ENCODE assay signal across 29 cellular contexts in the genomic region with DNA sequence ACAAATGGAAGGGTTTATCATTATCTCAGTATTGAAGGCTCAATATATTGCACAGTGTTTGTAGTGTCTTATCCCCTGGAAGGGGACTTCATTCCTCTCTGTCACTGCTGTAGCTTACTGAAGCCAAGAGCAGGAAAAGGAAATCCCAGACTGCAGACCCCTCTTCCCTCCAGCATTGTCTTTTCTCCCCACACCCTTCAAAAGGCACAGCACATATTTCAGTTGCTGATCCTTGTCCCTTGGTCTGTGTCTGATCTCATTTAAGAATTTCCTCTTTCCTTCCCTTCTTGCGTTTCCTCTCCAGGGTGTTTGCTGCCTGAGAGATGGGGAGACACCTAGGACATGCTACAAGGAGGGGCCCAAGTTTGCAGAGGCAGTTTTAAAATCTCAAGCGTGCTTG. TPM values are rescaled to one million over a fixed set of nuclear protein-coding genes. Genes with fewer than 3 reads are reported as not detected.
DNase-seq lines count a peak whose midpoint lies in the region; ATAC-seq and TF ChIP-seq lines count a peak whose summit lies in the region.
"Had no signal": no experiment of that assay in that cellular context is flagged by ENCODE, and none has a peak within 500 bp of the region (broad histone marks: within the 10 kb centered on the region; RNA-seq: fewer than 3 reads in every experiment).

No MANE protein-coding gene starts in this region.

- H3K23me2 ChIP-seq in H9 (ENCODE audit: insufficient read length, low read depth, low read length, poor library complexity, severe bottlenecking): no peaks in the 10 kb centered on the region

- no peaks in the 10 kb centered on the region for H3K27me3 Mint-ChIP-seq in activated CD8-positive, alpha-beta memory T cell treated with anti-CD3 and anti-CD28 coated beads, Interleukin-2, amount 10 ng/mL, durations not matched to agents 7 days and 5 days
- H3K27me3 Mint-ChIP-seq in H9 (ENCODE audit: low read depth): no peaks in the 10 kb centered on the region
- no peaks in the 10 kb centered on the region for H3K27me3 Mint-ChIP-seq in naive thymus-derived CD4-positive, alpha-beta T cell
- H3K27me3 Mint-ChIP-seq: activated T-cell treated with anti-CD3 and anti-CD28 coated beads, Interleukin-2, amount 50 U/mL, for 24 hours; CD4-positive, alpha-beta memory T cell had no signal

- WGBS in H9 (ENCODE audit: extremely low coverage, insufficient read length, low lambda C conversion rate): no CpG with 5 or more reads among the region's 2 CpGs

- CTCF ChIA-PET in activated CD8-positive, alpha-beta memory T cell treated with anti-CD3 and anti-CD28 coated beads, Interleukin-2, amount 10 ng/mL, durations not matched to agents 7 days and 5 days (lab: Charles Lee): interaction anchor here (0.8 to 1.7 kb wide), 3 partner anchors 17 to 39 kb away, joined by 3 to 5 read pairs (median 4); a partner anchor contains a TSS
- CTCF ChIA-PET in naive thymus-derived CD4-positive, alpha-beta T cell (lab: Charles Lee): no interaction called here

- no peaks in the 10 kb centered on the region for H4K20me1 ChIP-seq in H9 (ENCODE audit: control insufficient read depth, insufficient read depth, insufficient read length)

- no peaks in the 10 kb centered on the region for H3K27me3 ChIP-seq in H9 (ENCODE audit: insufficient read depth, low read length)
- no peaks in the 10 kb centered on the region for H3K27me3 ChIP-seq in naive thymus-derived CD4-positive, alpha-beta T cell (ENCODE audit: control insufficient read depth in 2 of 2, insufficient read depth in 2 of 2, low read length in 2 of 2)
- H3K27me3 ChIP-seq: Peyer's patch, sigmoid colon, SJCRH30, vagina had no signal

- H3K4me2 ChIP-seq in H9 (ENCODE audit: insufficient read depth, insufficient read length, low read length): no peak overlapping the region

- peak overlapping the region; percentile 45 for H3K9ac ChIP-seq in H9 (ENCODE audit: extremely low read depth, insufficient read length, low read length)

- no peak overlapping the region for H3K23ac ChIP-seq in H9 (ENCODE audit: insufficient read length, low read depth, low read length)

- DNase-seq in activated CD8-positive, alpha-beta memory T cell treated with anti-CD3 and anti-CD28 coated beads, Interleukin-2, amount 10 ng/mL, durations not matched to agents 7 days and 5 days: no peak
- DNase-seq in activated CD8-positive, alpha-beta memory T cell treated with anti-CD3 and anti-CD28 coated beads, Interleukin-2, amount 50 U/mL, for 4 hours: no peak
- DNase-seq in H9 (no peak), dermis blood vessel endothelial cell (peak; percentile 22), HPDE6-E6E7 (ENCODE audit: extremely low spot score) (no peak), T1000 (lab: John Stamatoyannopoulos, UW) (no peak)
- no peak for DNase-seq in naive thymus-derived CD4-positive, alpha-beta T cell
- DNase-seq: activated CD4-positive, alpha-beta T cell treated with anti-CD3 and anti-CD28 coated beads for 4 hours; activated CD8-positive, alpha-beta memory T cell treated with anti-CD3 and anti-CD28 coated beads for 24 hours; activated naive CD4-positive, alpha-beta T cell; activated T-cell treated with anti-CD3 and anti-CD28 coated beads, Interleukin-2, amount 50 U/mL, for 24 hours; CD4-positive, alpha-beta memory T cell; effector CD8-positive, alpha-beta T cell; kidney glomerular epithelial cell; NCI-H1105; NCI-H2081; NCI-H226; NCI-H69; Peyer's patch; sigmoid colon; SJCRH30; stimulated activated CD4-positive, alpha-beta T cell treated with anti-CD3 and anti-CD28 coated beads, Interleukin-15, amount 100 ng/mL, for 24 hours; stimulated activated naive CD4-positive, alpha-beta T cell treated with Interleukin-2 at 50 U/mL for 16 hours had no signal

- H4K91ac ChIP-seq in H9 (ENCODE audit: insufficient read length, low read depth, low read length): no peak overlapping the region

- H3K27ac ChIP-seq in H9 (ENCODE audit: insufficient read length, low read depth, low read length): no peak overlapping the region
- H3K27ac ChIP-seq in naive thymus-derived CD4-positive, alpha-beta T cell (ENCODE audit: low read depth, low read length): no peak overlapping the region
- H3K27ac ChIP-seq: 22Rv1, Peyer's patch, prostate gland, sigmoid colon, SJCRH30, vagina had no signal

- no peak overlapping the region for H2AK5ac ChIP-seq in H9 (ENCODE audit: insufficient read length, low read length)

- H4K8ac ChIP-seq in H9 (replicated peaks; ENCODE audit: insufficient read length, low read depth, low read length): no peak overlapping the region

- ATAC-seq in activated CD8-positive, alpha-beta memory T cell treated with anti-CD3 and anti-CD28 coated beads, Interleukin-2, amount 10 ng/mL, durations not matched to agents 7 days and 5 days: no peak
- ATAC-seq in naive thymus-derived CD4-positive, alpha-beta T cell: no peak
- no peak for ATAC-seq in GM21529 (IDR thresholded peaks at IDR 0.05; ENCODE audit: unreplicated experiment)

- H3K14ac ChIP-seq in H9 (ENCODE audit: insufficient read depth, low read length): no peak overlapping the region

- H3K18ac ChIP-seq in H9 (ENCODE audit: insufficient read length, low read depth, low read length): no peak overlapping the region

- POLR2A ChIA-PET in naive thymus-derived CD4-positive, alpha-beta T cell (lab: Charles Lee): interaction anchor here (0.6 to 1.8 kb wide), 5 partner anchors 8 to 328 kb away, joined by 3 to 4 read pairs (median 3); no protein-coding TSS in a partner anchor

- no peak overlapping the region for H3K4me3 Mint-ChIP-seq in activated CD8-positive, alpha-beta memory T cell treated with anti-CD3 and anti-CD28 coated beads, Interleukin-2, amount 10 ng/mL, durations not matched to agents 7 days and 5 days
- no peak overlapping the region for H3K4me3 Mint-ChIP-seq in H9
- peak overlapping the region in 7 of 10 donors; percentile 16 to 66 (median 46) for H3K4me3 Mint-ChIP-seq in naive thymus-derived CD4-positive, alpha-beta T cell
- H3K4me3 Mint-ChIP-seq: activated T-cell treated with anti-CD3 and anti-CD28 coated beads, Interleukin-2, amount 50 U/mL, for 24 hours had no signal

- no peaks in the 10 kb centered on the region for H3K36me3 ChIP-seq in naive thymus-derived CD4-positive, alpha-beta T cell (ENCODE audit: control insufficient read depth in 2 of 3, insufficient read depth in 3 of 3, low read length in 3 of 3)
- H3K36me3 ChIP-seq: HAP-1, Peyer's patch, prostate gland, sigmoid colon, vagina had no signal

- H3K4me3 ChIP-seq in naive thymus-derived CD4-positive, alpha-beta T cell (ENCODE audit: low read length): no peak overlapping the region
- H3K4me3 ChIP-seq: HAP-1, lung, Peyer's patch, prostate gland, sigmoid colon, SJCRH30, vagina had no signal

- H2BK12ac ChIP-seq in H9 (ENCODE audit: insufficient read length, low read depth, low read length): no peak overlapping the region

- no peaks in the 10 kb centered on the region; the same call in 1 of the 2 replicates for H3K79me2 ChIP-seq in H9 (ENCODE audit: insufficient read depth, low read length)

- no peaks in the 10 kb centered on the region; the same call in 1 of the 2 replicates for H3K4me1 ChIP-seq in H9 (ENCODE audit: insufficient read depth, low read length)
- peaks cover 21 to 51% of the 10 kb centered on the region in 2 donors for H3K4me1 ChIP-seq in naive thymus-derived CD4-positive, alpha-beta T cell (ENCODE audit: control insufficient read depth in 2 of 2, insufficient read depth in 2 of 2, low read length in 2 of 2)
- H3K4me1 ChIP-seq: HAP-1, Peyer's patch, prostate gland, sigmoid colon, SJCRH30, vagina had no signal

- H2BK120ac ChIP-seq in H9 (ENCODE audit: low read depth, low read length, poor library complexity, severe bottlenecking): no peak overlapping the region

- no peak overlapping the region for H4K5ac ChIP-seq in H9 (ENCODE audit: insufficient read length, low read depth, low read length)

- H3K36me3 Mint-ChIP-seq in activated CD8-positive, alpha-beta memory T cell treated with anti-CD3 and anti-CD28 coated beads, Interleukin-2, amount 10 ng/mL, durations not matched to agents 7 days and 5 days: peaks cover 30% of the 10 kb centered on the region
- no peaks in the 10 kb centered on the region for H3K36me3 Mint-ChIP-seq in H9 (ENCODE audit: insufficient read depth in 1 of 3, low read depth in 3 of 3)
- peaks cover 0 to 36% (median 14%) of the 10 kb centered on the region in 5 donors for H3K36me3 Mint-ChIP-seq in naive thymus-derived CD4-positive, alpha-beta T cell

- TF ChIP-seq CTCF in H9 (conservative IDR thresholded peaks at IDR 0.05): no peak

- H2BK20ac ChIP-seq in H9 (ENCODE audit: low read depth, low read length, poor library complexity, severe bottlenecking): no peak overlapping the region

- no peak overlapping the region for H3K4ac ChIP-seq in H9 (ENCODE audit: low read depth, low read length)

- H2BK5ac ChIP-seq in H9 (ENCODE audit: insufficient read length, low read length): no peak overlapping the region

- no peak overlapping the region for H3K56ac ChIP-seq in H9 (ENCODE audit: insufficient read length, low read depth, low read length)

- no peaks in the 10 kb centered on the region for H3K9me3 ChIP-seq in H9 (ENCODE audit: control insufficient read depth, low read depth, low read length)
- H3K9me3 ChIP-seq in naive thymus-derived CD4-positive, alpha-beta T cell (ENCODE audit: control insufficient read depth in 2 of 3, low read length in 3 of 3): no peaks in the 10 kb centered on the region
- H3K9me3 ChIP-seq: HAP-1, Peyer's patch, prostate gland, sigmoid colon, SJCRH30, vagina had no signal

- no peaks in the 10 kb centered on the region for H3K79me1 ChIP-seq in H9 (ENCODE audit: insufficient read depth, low read depth, low read length, poor library complexity, severe bottlenecking)

- intact Hi-C loops in naive thymus-derived CD4-positive, alpha-beta T cell (cut with micrococcal nuclease): loop anchor here in 1 of 2 donors (1.0 to 5.0 kb wide), 3 partner anchors 8 to 38 kb away; a partner anchor contains a TSS

- H3K4me1 Mint-ChIP-seq in activated CD8-positive, alpha-beta memory T cell treated with anti-CD3 and anti-CD28 coated beads, Interleukin-2, amount 10 ng/mL, durations not matched to agents 7 days and 5 days: peaks cover 52% of the 10 kb centered on the region
- peaks cover 17 to 22% of the 10 kb centered on the region in 2 experiments for H3K4me1 Mint-ChIP-seq in H9
- H3K4me1 Mint-ChIP-seq in naive thymus-derived CD4-positive, alpha-beta T cell: peaks cover 57 to 92% (median 86%) of the 10 kb centered on the region in 7 donors

- no peak overlapping the region for H2BK15ac ChIP-seq in H9 (ENCODE audit: low read depth, low read length)

- H3T11ph ChIP-seq in H9 (ENCODE audit: low read length): no peak overlapping the region

- no peaks in the 10 kb centered on the region for H3K9me3 Mint-ChIP-seq in activated CD8-positive, alpha-beta memory T cell treated with anti-CD3 and anti-CD28 coated beads, Interleukin-2, amount 10 ng/mL, durations not matched to agents 7 days and 5 days (ENCODE audit: low read depth)
- H3K9me3 Mint-ChIP-seq in H9: no peaks in the 10 kb centered on the region
- H3K9me3 Mint-ChIP-seq in naive thymus-derived CD4-positive, alpha-beta T cell: no peaks in the 10 kb centered on the region
- H3K9me3 Mint-ChIP-seq: activated T-cell treated with anti-CD3 and anti-CD28 coated beads, Interleukin-2, amount 50 U/mL, for 24 hours had no signal

- no peak overlapping the region for H2AFZ ChIP-seq in H9 (ENCODE audit: low read length)

- peak overlapping the region; percentile 10 for H3K27ac Mint-ChIP-seq in activated CD8-positive, alpha-beta memory T cell treated with anti-CD3 and anti-CD28 coated beads, Interleukin-2, amount 10 ng/mL, durations not matched to agents 7 days and 5 days
- peak overlapping the region; percentile 7 to 36 (median 28); a peak in 4 of 7 replicates for H3K27ac Mint-ChIP-seq in H9
- peak overlapping the region in 1 of 9 donors; percentile 63 for H3K27ac Mint-ChIP-seq in naive thymus-derived CD4-positive, alpha-beta T cell
- H3K27ac Mint-ChIP-seq: activated T-cell treated with anti-CD3 and anti-CD28 coated beads, Interleukin-2, amount 50 U/mL, for 24 hours had no signal

RNA-seq across cellular contexts. Expression of a gene that starts 40.1 kb away (rescaled TPM):
- total RNA-seq in activated CD8-positive, alpha-beta memory T cell treated with anti-CD3 and anti-CD28 coated beads, Interleukin-2, amount 10 ng/mL, durations not matched to agents 7 days and 5 days: 10 to 100 TPM; 54.6 to 66.3 TPM
- total RNA-seq in H9 (2021): 25.8 and 26.2 TPM in 2 replicates
- 18.2 and 19.9 TPM in 2 replicates for total RNA-seq in dermis blood vessel endothelial cell
- total RNA-seq in naive thymus-derived CD4-positive, alpha-beta T cell: 100 to 1,000 TPM in 1 of 5 experiments, 10 to 100 TPM in 4; 61.7 to 103 (median 74.5) TPM
- polyA plus RNA-seq in naive thymus-derived CD4-positive, alpha-beta T cell: 10 to 100 TPM; 24.6 to 38.4 TPM

Comparison
In these comparisons a context has a peak if more than half of its experiments do, and no peak if none do; other contexts are left out.
1. H3K4me3 Mint-ChIP-seq: peak in naive thymus-derived CD4-positive, alpha-beta T cell (7 of 10); none in activated CD8-positive, alpha-beta memory T cell treated with anti-CD3 and anti-CD28 coated beads, Interleukin-2, amount 10 ng/mL, durations not matched to agents 7 days and 5 days (single experiment) and H9 (0 of 2).